11 cellular contexts compared by ENCODE assay signal in genomic region chr1:90959352-90960206, GRCh38.
A peak's percentile ranks its signal among the peaks of the same experiment; 100 is the strongest.
DNase-seq lines count a peak whose midpoint lies in the region; ATAC-seq, FAIRE-seq and TF ChIP-seq lines count a peak whose summit lies in the region.
"Had no signal": no experiment of that assay in that cellular context is flagged by ENCODE, and none has a peak within 500 bp of the region (broad histone marks: within the 10 kb centered on the region; RNA-seq: fewer than 3 reads in every experiment).

No MANE protein-coding gene starts in this region.

- TF ChIP-seq POLR2A in A549 (IDR thresholded peaks at IDR 0.05; ENCODE audit: low read length) (no peak), IMR-90 (IDR thresholded peaks at IDR 0.05; ENCODE audit: low read depth, low read length) (no peak)

- H3K27me3 ChIP-seq in IMR-90 (ENCODE audit: control insufficient read depth, insufficient read depth, low read length), result no peaks in the 10 kb centered on the region
- H3K27me3 ChIP-seq: SJSA1 had no signal

- DNase-seq in A549 (ENCODE audit: low read depth in 1 of 2, low spot score in 1 of 2) (no peak), IMR-90 (peak; percentile 47), choroid plexus epithelial cell (ENCODE audit: low read depth) (peak; percentile 66), Ammon's horn (ENCODE audit: low spot score) (no peak), NCI-H1417 (lab: John Stamatoyannopoulos, UW) (no peak)
- DNase-seq in activated naive CD8-positive, alpha-beta T cell treated with anti-CD3 and anti-CD28 coated beads for 36 hours, result no peak
- no peak for DNase-seq in activated CD4-positive, alpha-beta T cell treated with anti-CD3 and anti-CD28 coated beads for 1 hour
- DNase-seq: NCI-H1417 treated with DMSO at 0.1 percent for 48 hours had no signal

- H3K9ac ChIP-seq in IMR-90 (ENCODE audit: low read depth, low read length), result no peak overlapping the region

- no peak overlapping the region for H3K14ac ChIP-seq in IMR-90 (replicated peaks; ENCODE audit: low read depth, low read length)

- in situ Hi-C loops in IMR-90 (cut with MboI; ENCODE audit: low sequenced_read_pairs), result loop anchor here (10.0 to 25.0 kb wide), 2 partner anchors 235 to 372 kb away; no protein-coding TSS in a partner anchor

- H3K4me2 ChIP-seq in A549 (no peak overlapping the region), IMR-90 (ENCODE audit: low read depth, low read length) (no peak overlapping the region)

- H2AK5ac ChIP-seq in IMR-90 (ENCODE audit: low read depth, low read length), result no peak overlapping the region

- peaks cover 57% of the 10 kb centered on the region for H3K4me1 Mint-ChIP-seq in activated naive CD8-positive, alpha-beta T cell treated with anti-CD3 and anti-CD28 coated beads for 36 hours
- H3K4me1 Mint-ChIP-seq: nephron had no signal

- peaks cover 49% of the 10 kb centered on the region for H4K20me1 ChIP-seq in IMR-90 (ENCODE audit: insufficient read depth, low read length)

- H3K4me3 ChIP-seq in A549 (no peak overlapping the region), IMR-90 (ENCODE audit: insufficient read depth, low read depth, low read length) (no peak overlapping the region), choroid plexus epithelial cell (ENCODE audit: low read depth, low read length) (no peak overlapping the region)
- H3K4me3 ChIP-seq: SJSA1 had no signal

- H2AK9ac ChIP-seq in IMR-90 (replicated peaks; ENCODE audit: low read depth, low read length, poor library complexity), result no peak overlapping the region

- intact Hi-C loops in IMR-90 (cut with micrococcal nuclease), result loop anchor here (5.0 to 10.0 kb wide), 2 partner anchors 107 to 205 kb away; no protein-coding TSS in a partner anchor

- H2BK5ac ChIP-seq in IMR-90 (ENCODE audit: low read depth, low read length, poor library complexity, severe bottlenecking), result no peak overlapping the region

- peaks cover 4% of the 10 kb centered on the region; the same call in 2 of the 3 replicates for H3K9me3 ChIP-seq in A549
- no peaks in the 10 kb centered on the region; the same call in 1 of the 2 replicates for H3K9me3 ChIP-seq in IMR-90 (ENCODE audit: control insufficient read depth, insufficient read depth, low read length)
- H3K9me3 ChIP-seq: SJSA1 had no signal

- ATAC-seq in A549, result no peak
- peak; percentile 66 for ATAC-seq in GM21423 (IDR thresholded peaks at IDR 0.05; ENCODE audit: unreplicated experiment)
- no peak for ATAC-seq in IMR-90 (ENCODE audit: low read depth)

- CTCF ChIA-PET in A549 (lab: Yijun Ruan, JAX), result interaction anchor here (1.4 kb wide), 1 partner anchor 15 kb away, joined by 3 read pairs; no protein-coding TSS in a partner anchor
- CTCF ChIA-PET in IMR-90 (lab: Yijun Ruan, JAX), result interaction anchor here (0.6 to 1.2 kb wide), 3 partner anchors 11 to 960 kb away, joined by 3 to 12 read pairs (median 3); no protein-coding TSS in a partner anchor

- no peak overlapping the region for H3K23ac ChIP-seq in IMR-90 (ENCODE audit: low read depth, low read length)

- no peak overlapping the region for H2BK15ac ChIP-seq in IMR-90 (ENCODE audit: low read depth, low read length)

- no peak overlapping the region for H3K4ac ChIP-seq in IMR-90 (ENCODE audit: low read depth, low read length)

- H2AFZ ChIP-seq in IMR-90 (replicated peaks; ENCODE audit: low read length, poor library complexity), result no peak overlapping the region

- 0 out of 2 replicates have a peak, but pooled peaks cover 3% of the 10 kb centered on the region for H3K9me1 ChIP-seq in IMR-90 (ENCODE audit: insufficient read depth, low read length)

- no peak overlapping the region for H4K8ac ChIP-seq in IMR-90 (ENCODE audit: low read depth in 2 of 2, low read length in 2 of 2)

- TF ChIP-seq RAD21 in A549 (conservative IDR thresholded peaks at IDR 0.05 in 1 of 2, IDR thresholded peaks at IDR 0.05 in 1 of 2), result no peak
- no peak for TF ChIP-seq RAD21 in IMR-90 (IDR thresholded peaks at IDR 0.05; ENCODE audit: low read length)

- no peaks in the 10 kb centered on the region; the same call in 1 of the 2 replicates for H3K36me3 ChIP-seq in IMR-90 (ENCODE audit: control insufficient read depth, insufficient read depth, low read length)

- H4K5ac ChIP-seq in IMR-90 (ENCODE audit: low read depth, low read length), result no peak overlapping the region

- no peak overlapping the region for H2BK20ac ChIP-seq in IMR-90 (ENCODE audit: low read depth, low read length)

- no peak overlapping the region for H3K4me3 Mint-ChIP-seq in activated naive CD8-positive, alpha-beta T cell treated with anti-CD3 and anti-CD28 coated beads for 36 hours
- H3K4me3 Mint-ChIP-seq: nephron had no signal

- no peak overlapping the region for H3K27ac Mint-ChIP-seq in activated naive CD8-positive, alpha-beta T cell treated with anti-CD3 and anti-CD28 coated beads for 36 hours
- H3K27ac Mint-ChIP-seq: nephron had no signal

- no peak overlapping the region for H3K18ac ChIP-seq in IMR-90 (ENCODE audit: low read depth, low read length)

- no peak overlapping the region for H4K91ac ChIP-seq in IMR-90 (ENCODE audit: insufficient read depth, low read depth, low read length)

- WGBS in A549 (ENCODE audit: missing lambda C conversion rate), result 85% methylated on average over 5 of the region's 5 CpGs
- no CpG with 5 or more reads among the region's 5 CpGs for WGBS in IMR-90 (ENCODE audit: extremely low coverage in 2 of 2, insufficient read length in 1 of 2), 2 experiments

- dilution Hi-C loops in IMR-90 (cut with HindIII; ENCODE audit: low sequenced_read_pairs, unreplicated experiment), result no loop called here

- no peak for FAIRE-seq in A549 (lab: Jason Lieb, UNC)

- H3K27me3 Mint-ChIP-seq in activated naive CD8-positive, alpha-beta T cell treated with anti-CD3 and anti-CD28 coated beads for 36 hours, result no peaks in the 10 kb centered on the region

- H3K27ac ChIP-seq in A549, result no peak overlapping the region
- no peak overlapping the region for H3K27ac ChIP-seq in IMR-90 (ENCODE audit: insufficient read depth, low read length)
- H3K27ac ChIP-seq: SJSA1 had no signal

- peaks cover 61% of the 10 kb centered on the region for H3K36me3 Mint-ChIP-seq in activated naive CD8-positive, alpha-beta T cell treated with anti-CD3 and anti-CD28 coated beads for 36 hours

- peaks cover 12% of the 10 kb centered on the region for H3K9me3 Mint-ChIP-seq in activated naive CD8-positive, alpha-beta T cell treated with anti-CD3 and anti-CD28 coated beads for 36 hours

- H3K4me1 ChIP-seq in A549 (peaks cover 21% of the 10 kb centered on the region), IMR-90 (ENCODE audit: control insufficient read depth, insufficient read depth, low read length) (no peaks in the 10 kb centered on the region)

- H3K79me1 ChIP-seq in IMR-90 (ENCODE audit: low read depth in 1 of 2, low read length in 2 of 2), result peaks cover 28 to 48% of the 10 kb centered on the region in 2 experiments; a peak in 3 of 4 replicates

- no peak overlapping the region for H2BK120ac ChIP-seq in IMR-90 (ENCODE audit: low read depth, low read length)

- POLR2A ChIA-PET in A549 (lab: Yijun Ruan, JAX), result no interaction called here
- POLR2A ChIA-PET in IMR-90 (lab: Charles Lee; ENCODE audit: unreplicated experiment), result no interaction called here

- no TSS peak for BruUV-seq in IMR-90 (replicated peaks; lab: Mats Ljungman, UMichigan)

- no peak for TF ChIP-seq CTCF in A549 (IDR thresholded peaks at IDR 0.05)
- no peak for TF ChIP-seq CTCF in IMR-90 (conservative IDR thresholded peaks at IDR 0.05; ENCODE audit: low read depth, low read length)
- no peak for TF ChIP-seq CTCF in choroid plexus epithelial cell (conservative IDR thresholded peaks at IDR 0.05; ENCODE audit: low read depth, low read length)

- no peak for TF ChIP-seq EP300 in A549 (IDR thresholded peaks at IDR 0.05)

- no peak overlapping the region for H3K56ac ChIP-seq in IMR-90 (ENCODE audit: extremely low read depth, insufficient read depth, low read length)

TF ChIP-seq in A549, 52 proteins besides CTCF, POLR2A, EP300 and RAD21:
- no peak for TF ChIP-seq MAFK (IDR thresholded peaks at IDR 0.05; ENCODE audit: partially characterized antibody)
- TF ChIP-seq HES2 (IDR thresholded peaks at IDR 0.05), result peak; percentile 26; the same call in 1 of the 2 replicates
- TF ChIP-seq CEBPB (IDR thresholded peaks at IDR 0.05), result peak; percentile 66 to 74; a peak in 3 of 4 replicates

TF ChIP-seq in IMR-90, 13 proteins besides CTCF, POLR2A, EP300 and RAD21:
- TF ChIP-seq CEBPB (IDR thresholded peaks at IDR 0.05; ENCODE audit: low read depth, low read length) (peak; percentile 89), SMC3 (IDR thresholded peaks at IDR 0.05; ENCODE audit: low read depth, low read length) (no peak)
TF ChIP-seq in IMR-90: peak in this region for 1.

Comparison
In these comparisons a context has a peak if more than half of its experiments do, and no peak if none do; other contexts are left out.
1. DNase-seq: peak in IMR-90 (single experiment) and choroid plexus epithelial cell (single experiment); none in A549 (0 of 2), activated naive CD8-positive, alpha-beta T cell treated with anti-CD3 and anti-CD28 coated beads for 36 hours (single experiment), Ammon's horn (single experiment), NCI-H1417 (0 of 3) and activated CD4-positive, alpha-beta T cell treated with anti-CD3 and anti-CD28 coated beads for 1 hour (single experiment).